13 cellular contexts compared by ENCODE assay signal in the genomic region with DNA sequence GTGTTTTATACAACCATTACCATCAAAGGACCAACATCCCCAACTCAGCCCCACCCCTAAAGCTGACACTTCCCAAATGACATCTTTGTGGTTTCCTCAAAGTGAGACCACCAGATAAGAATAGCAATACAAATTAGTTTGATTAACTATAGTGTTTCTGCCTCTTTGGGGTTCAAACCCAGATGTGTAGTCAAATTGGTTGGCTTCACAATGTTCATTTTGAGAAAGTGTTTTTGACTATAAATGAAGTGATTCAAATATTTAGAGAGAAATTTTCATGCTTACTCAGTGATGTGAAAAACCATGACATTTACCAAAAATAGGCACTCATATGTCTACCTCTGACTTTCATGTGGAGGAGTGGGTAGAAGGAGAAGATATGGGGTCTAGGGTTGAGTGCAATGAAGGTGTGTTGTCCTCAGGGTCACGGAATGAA.
A peak's percentile ranks its signal among the peaks of the same experiment; 100 is the strongest.
DNase-seq lines count a peak whose midpoint lies in the region; ATAC-seq lines count a peak whose summit lies in the region.
"Had no signal": no experiment of that assay in that cellular context is flagged by ENCODE, and none has a peak within 500 bp of the region (broad histone marks: within the 10 kb centered on the region; RNA-seq: fewer than 3 reads in every experiment).

No MANE protein-coding gene starts in this region.

- H3K4me1 Mint-ChIP-seq in stimulated activated naive B cell treated with anti-CD40 and anti-IgM and Interleukin-4, amounts not matched to agents 10 μg/mL and 1 μg/mL and 100 μg/mL, for 72 hours: peaks cover 33 to 74% of the 10 kb centered on the region in 2 donors

- peak; percentile 61 to 95 for ATAC-seq in activated naive CD4-positive, alpha-beta T cell treated with anti-CD3 and anti-CD28 coated beads, Interleukin-2, amount 50 U/mL, for 72 hours
- ATAC-seq in GM21619 (IDR thresholded peaks at IDR 0.05; ENCODE audit: unreplicated experiment) (peak; percentile 49), HG03342 (IDR thresholded peaks at IDR 0.05; ENCODE audit: unreplicated experiment) (peak; percentile 42)
- peak; percentile 84 to 87 for ATAC-seq in stimulated activated naive B cell treated with anti-CD40 and anti-IgM and Interleukin-4, amounts not matched to agents 10 μg/mL and 1 μg/mL and 100 μg/mL, for 72 hours (replicated peaks)
- ATAC-seq: mucosa of descending colon, psoas muscle, SK-N-SH treated with all-trans-retinoic acid at 6 μM for 48 hours had no signal

- H3K27me3 Mint-ChIP-seq in stimulated activated naive B cell treated with anti-CD40 and anti-IgM and Interleukin-4, amounts not matched to agents 10 μg/mL and 1 μg/mL and 100 μg/mL, for 72 hours: no peaks in the 10 kb centered on the region

- H3K4me3 Mint-ChIP-seq in stimulated activated naive B cell treated with anti-CD40 and anti-IgM and Interleukin-4, amounts not matched to agents 10 μg/mL and 1 μg/mL and 100 μg/mL, for 72 hours: peak overlapping the region in 1 of 2 donors; percentile 9

- peaks cover 0 to 3% of the 10 kb centered on the region in 2 donors for H3K9me3 Mint-ChIP-seq in activated naive CD4-positive, alpha-beta T cell treated with anti-CD3 and anti-CD28 coated beads, Interleukin-2, amount 50 U/mL, for 72 hours
- H3K9me3 Mint-ChIP-seq in stimulated activated naive B cell treated with anti-CD40 and anti-IgM and Interleukin-4, amounts not matched to agents 10 μg/mL and 1 μg/mL and 100 μg/mL, for 72 hours: no peaks in the 10 kb centered on the region

- no peak for DNase-seq in activated naive CD4-positive, alpha-beta T cell treated with anti-CD3 and anti-CD28 coated beads, Interleukin-2, amount 50 U/mL, for 72 hours (ENCODE audit: low spot score in 2 of 2)
- DNase-seq in activated naive CD4-positive, alpha-beta T cell treated with anti-CD3 and anti-CD28 coated beads, Interleukin-2, amount 50 U/mL, for 16 hours: no peak
- DNase-seq in stimulated activated naive B cell treated with anti-CD40 and anti-IgM and Interleukin-4, amounts not matched to agents 10 μg/mL and 1 μg/mL and 100 μg/mL, for 72 hours: no peak
- DNase-seq in NCI-H1048 (lab: John Stamatoyannopoulos, UW): no peak
- DNase-seq in NCI-H1092 treated with DMSO at 0.1 percent for 48 hours (lab: John Stamatoyannopoulos, UW): no peak
- no peak for DNase-seq in NCI-H187 (lab: John Stamatoyannopoulos, UW)
- DNase-seq: activated effector memory CD4-positive, alpha-beta T cell treated with anti-CD3 and anti-CD28 coated beads, Interleukin-2, amount 50 U/mL, for 16 hours; mucosa of descending colon; NCI-H2107; psoas muscle had no signal

- H3K36me3 Mint-ChIP-seq in activated naive CD4-positive, alpha-beta T cell treated with anti-CD3 and anti-CD28 coated beads, Interleukin-2, amount 50 U/mL, for 72 hours: peaks cover 0 to 3% of the 10 kb centered on the region in 2 donors
- no peaks in the 10 kb centered on the region for H3K36me3 Mint-ChIP-seq in stimulated activated naive B cell treated with anti-CD40 and anti-IgM and Interleukin-4, amounts not matched to agents 10 μg/mL and 1 μg/mL and 100 μg/mL, for 72 hours

- peak overlapping the region in 1 of 2 donors; percentile 65 for H3K27ac Mint-ChIP-seq in activated naive CD4-positive, alpha-beta T cell treated with anti-CD3 and anti-CD28 coated beads, Interleukin-2, amount 50 U/mL, for 72 hours
- H3K27ac Mint-ChIP-seq in stimulated activated naive B cell treated with anti-CD40 and anti-IgM and Interleukin-4, amounts not matched to agents 10 μg/mL and 1 μg/mL and 100 μg/mL, for 72 hours: peak overlapping the region; percentile 6
